In genomic region chr2:73214120-73215035, GRCh38 we compare ENCODE assay signal across 8 cellular contexts. TPM values are rescaled to one million over a fixed set of nuclear protein-coding genes. Genes with fewer than 3 reads are reported as not detected.
DNase-seq lines count a peak whose midpoint lies in the region; ATAC-seq, FAIRE-seq and TF ChIP-seq lines count a peak whose summit lies in the region.

Gene SMYD5 (plus strand): TSS chr2:73214245. CDS start chr2:73214267, 22 bp downstream.

- no peaks in the 10 kb centered on the region for H4K20me1 ChIP-seq in OCI-LY3 (ENCODE audit: insufficient read depth, low read length)

- H3K9me3 ChIP-seq in OCI-LY3 (ENCODE audit: insufficient read depth, low read length): no peaks in the 10 kb centered on the region
- no peaks in the 10 kb centered on the region for H3K9me3 ChIP-seq in mucosa of rectum (ENCODE audit: control insufficient read depth in 2 of 2, low read length in 2 of 2)

- H3K4me2 ChIP-seq in OCI-LY3 (ENCODE audit: low read length): peak within 1 kb of the TSS; percentile 66

- in situ Hi-C loops in Caki2 (cut with HindIII; ENCODE audit: low pct_unique_long_range_greater_than_20kb, low sequenced_read_pairs): no loop called here

- TF ChIP-seq CTCF in OCI-LY3 (IDR thresholded peaks at IDR 0.05; ENCODE audit: low read depth, low read length): no peak
- no peak for TF ChIP-seq CTCF in epithelial cell of esophagus (IDR thresholded peaks at IDR 0.05; ENCODE audit: insufficient read depth, low read depth, low read length, missing control alignments)

- peak; percentile 92 for FAIRE-seq in HTR-8/SVneo (lab: Jason Lieb, UNC)

- DNase-seq in Caki2 (ENCODE audit: low read depth) (peak; percentile 78), HTR-8/SVneo (ENCODE audit: insufficient read length, low spot score) (peak; percentile 84), epithelial cell of esophagus (ENCODE audit: low read depth) (peak; percentile 77)
- DNase-seq in activated CD8-positive, alpha-beta memory T cell treated with anti-CD3 and anti-CD28 coated beads, Interleukin-2, amount 50 U/mL, for 48 hours: peak; percentile 95
- DNase-seq in stimulated activated CD8-positive, alpha-beta memory T cell treated with anti-CD3 and anti-CD28 coated beads, Interleukin-4, amount 100 ng/mL, for 48 hours: peak; percentile 97

- H3K27ac ChIP-seq in OCI-LY3 (ENCODE audit: low read length) (peak within 1 kb of the TSS; percentile 49), mucosa of rectum (ENCODE audit: low read depth in 2 of 2, low read length in 2 of 2) (peak within 1 kb of the TSS; percentile 37 to 58)

- H3K9ac ChIP-seq in OCI-LY3 (ENCODE audit: low read length) (peak within 1 kb of the TSS; percentile 76), mucosa of rectum (ENCODE audit: low read depth in 1 of 2, low read length in 2 of 2) (peak within 1 kb of the TSS; percentile 52 to 67)

- H3K79me2 ChIP-seq in OCI-LY3 (ENCODE audit: low read length): peaks cover 49% of the 10 kb centered on the region

- peak within 1 kb of the TSS; percentile 93 for H2AFZ ChIP-seq in OCI-LY3 (ENCODE audit: low read depth, low read length)

- H3K4me1 ChIP-seq in OCI-LY3 (ENCODE audit: low read length) (peaks cover 23% of the 10 kb centered on the region), mucosa of rectum (ENCODE audit: control insufficient read depth in 2 of 2, insufficient read depth in 2 of 2, low read length in 2 of 2) (peaks cover 6 to 20% of the 10 kb centered on the region in 2 donors)

- peak; percentile 88 for ATAC-seq in GM21367 (IDR thresholded peaks at IDR 0.05; ENCODE audit: unreplicated experiment)

- H3K36me3 ChIP-seq in OCI-LY3 (replicated peaks; ENCODE audit: low read depth, low read length): no peaks in the 10 kb centered on the region
- H3K36me3 ChIP-seq in mucosa of rectum (ENCODE audit: control insufficient read depth in 2 of 2, insufficient read depth in 2 of 2, low read length in 2 of 2): peaks cover 0 to 4% of the 10 kb centered on the region in 2 donors

- no peaks in the 10 kb centered on the region for H3K27me3 ChIP-seq in OCI-LY3 (ENCODE audit: low read depth, low read length)
- H3K27me3 ChIP-seq in mucosa of rectum (ENCODE audit: control insufficient read depth in 2 of 2, insufficient read depth in 2 of 2, low read length in 2 of 2): no peaks in the 10 kb centered on the region

- H3K4me3 ChIP-seq in OCI-LY3 (ENCODE audit: low read length) (peak within 1 kb of the TSS; percentile 84), epithelial cell of esophagus (ENCODE audit: low read length) (peak within 1 kb of the TSS; percentile 78), mucosa of rectum (ENCODE audit: low read length in 2 of 2) (peak within 1 kb of the TSS; percentile 86 to 90)

RNA-seq across cellular contexts. Expression of gene SMYD5, which starts in this region (rescaled TPM):
- 54.9 and 57.7 TPM in 2 replicates for total RNA-seq in Caki2 (2014; rRNA removed; shearing (Covaris generic); ENCODE audit: low replicate concordance)

Comparison
In these comparisons a context has a peak if more than half of its experiments do, and no peak if none do; other contexts are left out.
1. Peak in every context shown above with its lines: DNase-seq, ATAC-seq, H3K4me3 ChIP-seq and H3K27ac ChIP-seq.